1 cellular context compared by ENCODE assay signal in the genomic region with DNA sequence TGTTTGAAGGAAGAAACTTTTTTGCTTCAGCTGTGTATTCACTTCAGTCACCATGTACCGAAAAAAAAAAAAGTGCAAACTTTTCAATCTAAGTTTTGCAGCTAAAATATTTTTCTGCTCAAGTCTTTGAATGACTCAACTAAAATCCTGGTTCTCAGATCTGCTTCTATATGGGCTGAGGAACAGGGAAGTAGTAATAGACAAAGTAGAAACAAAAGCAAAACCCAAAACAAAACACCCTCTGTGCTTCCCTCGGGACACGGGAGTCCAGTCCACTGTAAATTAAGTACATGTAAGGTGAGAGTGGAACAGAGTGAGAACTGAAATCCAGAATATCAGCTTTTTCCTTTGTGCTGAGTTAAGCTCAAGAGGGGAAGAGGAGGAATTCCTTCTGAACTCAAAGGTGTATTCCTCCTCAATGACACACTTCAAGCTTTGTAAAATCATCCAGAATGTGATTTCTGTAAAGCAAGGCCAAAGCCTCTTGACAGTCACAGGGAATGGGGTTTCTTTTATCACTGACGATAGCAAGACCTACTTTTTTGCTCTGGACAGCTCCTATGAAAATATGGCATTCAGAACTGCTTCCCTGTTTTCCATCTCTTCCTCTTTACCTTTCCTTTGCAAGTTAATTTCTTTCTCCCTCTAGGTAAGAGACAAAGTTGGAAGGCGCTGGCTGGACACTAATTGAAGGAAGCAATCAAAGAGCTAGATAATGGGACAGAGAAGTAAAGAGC.
TF ChIP-seq lines count a peak whose summit lies in the region.

No MANE protein-coding gene starts in this region.

TF ChIP-seq in GM12878, 131 proteins besides CTCF, POLR2A, EP300 and RAD21 (continued from another document):
- TF ChIP-seq, protein P1, sequence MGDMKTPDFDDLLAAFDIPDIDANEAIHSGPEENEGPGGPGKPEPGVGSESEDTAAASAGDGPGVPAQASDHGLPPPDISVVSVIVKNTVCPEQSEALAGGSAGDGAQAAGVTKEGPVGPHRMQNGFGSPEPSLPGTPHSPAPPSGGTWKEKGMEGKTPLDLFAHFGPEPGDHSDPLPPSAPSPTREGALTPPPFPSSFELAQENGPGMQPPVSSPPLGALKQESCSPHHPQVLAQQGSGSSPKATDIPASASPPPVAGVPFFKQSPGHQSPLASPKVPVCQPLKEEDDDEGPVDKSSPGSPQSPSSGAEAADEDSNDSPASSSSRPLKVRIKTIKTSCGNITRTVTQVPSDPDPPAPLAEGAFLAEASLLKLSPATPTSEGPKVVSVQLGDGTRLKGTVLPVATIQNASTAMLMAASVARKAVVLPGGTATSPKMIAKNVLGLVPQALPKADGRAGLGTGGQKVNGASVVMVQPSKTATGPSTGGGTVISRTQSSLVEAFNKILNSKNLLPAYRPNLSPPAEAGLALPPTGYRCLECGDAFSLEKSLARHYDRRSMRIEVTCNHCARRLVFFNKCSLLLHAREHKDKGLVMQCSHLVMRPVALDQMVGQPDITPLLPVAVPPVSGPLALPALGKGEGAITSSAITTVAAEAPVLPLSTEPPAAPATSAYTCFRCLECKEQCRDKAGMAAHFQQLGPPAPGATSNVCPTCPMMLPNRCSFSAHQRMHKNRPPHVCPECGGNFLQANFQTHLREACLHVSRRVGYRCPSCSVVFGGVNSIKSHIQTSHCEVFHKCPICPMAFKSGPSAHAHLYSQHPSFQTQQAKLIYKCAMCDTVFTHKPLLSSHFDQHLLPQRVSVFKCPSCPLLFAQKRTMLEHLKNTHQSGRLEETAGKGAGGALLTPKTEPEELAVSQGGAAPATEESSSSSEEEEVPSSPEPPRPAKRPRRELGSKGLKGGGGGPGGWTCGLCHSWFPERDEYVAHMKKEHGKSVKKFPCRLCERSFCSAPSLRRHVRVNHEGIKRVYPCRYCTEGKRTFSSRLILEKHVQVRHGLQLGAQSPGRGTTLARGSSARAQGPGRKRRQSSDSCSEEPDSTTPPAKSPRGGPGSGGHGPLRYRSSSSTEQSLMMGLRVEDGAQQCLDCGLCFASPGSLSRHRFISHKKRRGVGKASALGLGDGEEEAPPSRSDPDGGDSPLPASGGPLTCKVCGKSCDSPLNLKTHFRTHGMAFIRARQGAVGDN (IDR thresholded peaks at IDR 0.05): no peak
- TF ChIP-seq, protein P2, sequence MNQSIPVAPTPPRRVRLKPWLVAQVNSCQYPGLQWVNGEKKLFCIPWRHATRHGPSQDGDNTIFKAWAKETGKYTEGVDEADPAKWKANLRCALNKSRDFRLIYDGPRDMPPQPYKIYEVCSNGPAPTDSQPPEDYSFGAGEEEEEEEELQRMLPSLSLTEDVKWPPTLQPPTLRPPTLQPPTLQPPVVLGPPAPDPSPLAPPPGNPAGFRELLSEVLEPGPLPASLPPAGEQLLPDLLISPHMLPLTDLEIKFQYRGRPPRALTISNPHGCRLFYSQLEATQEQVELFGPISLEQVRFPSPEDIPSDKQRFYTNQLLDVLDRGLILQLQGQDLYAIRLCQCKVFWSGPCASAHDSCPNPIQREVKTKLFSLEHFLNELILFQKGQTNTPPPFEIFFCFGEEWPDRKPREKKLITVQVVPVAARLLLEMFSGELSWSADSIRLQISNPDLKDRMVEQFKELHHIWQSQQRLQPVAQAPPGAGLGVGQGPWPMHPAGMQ (IDR thresholded peaks at IDR 0.05; ENCODE audit: borderline replicate concordance): no peak
- TF ChIP-seq NRF1 (conservative IDR thresholded peaks at IDR 0.05; ENCODE audit: low read depth, low read length): no peak
- no peak for TF ChIP-seq SREBF1 (IDR thresholded peaks at IDR 0.05; ENCODE audit: low read length)
